Comparison of ENCODE assay signal across 15 cellular contexts in genomic region chr7:1809070-1809469, GRCh38.
DNase-seq lines count a peak whose midpoint lies in the region; ATAC-seq, FAIRE-seq and TF ChIP-seq lines count a peak whose summit lies in the region.
"Had no signal": no experiment of that assay in that cellular context is flagged by ENCODE, and none has a peak within 500 bp of the region (broad histone marks: within the 10 kb centered on the region; RNA-seq: fewer than 3 reads in every experiment).

No MANE protein-coding gene starts in this region.

- H3K4me3 ChIP-seq in kidney (ENCODE audit: low read length in 2 of 2) (no peak overlapping the region), sigmoid colon (no peak overlapping the region)
- H3K4me3 ChIP-seq: GM12878, GM23338 had no signal

- no peak overlapping the region for H3K4me3 Mint-ChIP-seq in activated CD8-positive, alpha-beta memory T cell treated with anti-CD3 and anti-CD28 coated beads, Interleukin-2, amount 10 ng/mL, durations not matched to agents 7 days and 5 days
- H3K4me3 Mint-ChIP-seq: B cell; CD4-positive, alpha-beta memory T cell; GM23338; H9 had no signal

- TF ChIP-seq POLR2A in sigmoid colon (IDR thresholded peaks at IDR 0.05), result no peak

- no peak for FAIRE-seq in kidney (lab: Jason Lieb, UNC)
- FAIRE-seq: GM12878, GM18507 had no signal

- H3K4me1 Mint-ChIP-seq in activated CD8-positive, alpha-beta memory T cell treated with anti-CD3 and anti-CD28 coated beads, Interleukin-2, amount 10 ng/mL, durations not matched to agents 7 days and 5 days, result no peaks in the 10 kb centered on the region
- H3K4me1 Mint-ChIP-seq: B cell had no signal

- H3K27me3 Mint-ChIP-seq in activated CD8-positive, alpha-beta memory T cell treated with anti-CD3 and anti-CD28 coated beads, Interleukin-2, amount 10 ng/mL, durations not matched to agents 7 days and 5 days, result no peaks in the 10 kb centered on the region

- H3K36me3 Mint-ChIP-seq in activated CD8-positive, alpha-beta memory T cell treated with anti-CD3 and anti-CD28 coated beads, Interleukin-2, amount 10 ng/mL, durations not matched to agents 7 days and 5 days, result no peaks in the 10 kb centered on the region

- intact Hi-C loops in kidney (cut with DNase I), result no loop called here
- intact Hi-C loops in sigmoid colon (cut with DNase I), result no loop called here

- no peak for ATAC-seq in activated CD8-positive, alpha-beta memory T cell treated with anti-CD3 and anti-CD28 coated beads, Interleukin-2, amount 10 ng/mL, durations not matched to agents 7 days and 5 days
- no peak for ATAC-seq in omental fat pad (ENCODE audit: low FRiP score)
- ATAC-seq in HG02588 (IDR thresholded peaks at IDR 0.05; ENCODE audit: unreplicated experiment), result no peak
- ATAC-seq: GM12878, GM23338 had no signal

- peak; percentile 25 for DNase-seq in activated CD8-positive, alpha-beta memory T cell treated with anti-CD3 and anti-CD28 coated beads, Interleukin-2, amount 10 ng/mL, durations not matched to agents 7 days and 5 days
- no peak for DNase-seq in activated CD8-positive, alpha-beta memory T cell treated with anti-CD3 and anti-CD28 coated beads, Interleukin-2, amount 50 U/mL, for 4 hours
- DNase-seq in kidney, result peak; percentile 24
- peak; percentile 38 for DNase-seq in sigmoid colon
- DNase-seq in ureter (ENCODE audit: low spot score), result peak; percentile 18
- DNase-seq in omental fat pad (ENCODE audit: low spot score), result no peak
- DNase-seq: C1 segment of cervical spinal cord; CD4-positive, alpha-beta memory T cell; DMS79; H9 had no signal

- no peak for TF ChIP-seq EP300 in sigmoid colon (IDR thresholded peaks at IDR 0.05)

- H3K4me1 ChIP-seq in kidney (ENCODE audit: control insufficient read depth in 1 of 2, insufficient read depth in 1 of 2, low read depth in 1 of 2, low read length in 2 of 2) (no peaks in the 10 kb centered on the region), sigmoid colon (peaks cover 0 to 17% (median 10%) of the 10 kb centered on the region in 4 donors)

- no peak for TF ChIP-seq CTCF in kidney (IDR thresholded peaks at IDR 0.05; ENCODE audit: borderline replicate concordance, extremely low read depth, insufficient read depth)
- TF ChIP-seq CTCF in sigmoid colon (IDR thresholded peaks at IDR 0.05), result no peak
- no peak for TF ChIP-seq CTCF in omental fat pad (IDR thresholded peaks at IDR 0.05)

- H3K9ac ChIP-seq in kidney (ENCODE audit: low read length in 2 of 2), result no peak overlapping the region

- no peaks in the 10 kb centered on the region for H3K9me3 Mint-ChIP-seq in activated CD8-positive, alpha-beta memory T cell treated with anti-CD3 and anti-CD28 coated beads, Interleukin-2, amount 10 ng/mL, durations not matched to agents 7 days and 5 days (ENCODE audit: low read depth)
- H3K9me3 Mint-ChIP-seq: CD4-positive, alpha-beta memory T cell had no signal

- H3K27ac Mint-ChIP-seq in activated CD8-positive, alpha-beta memory T cell treated with anti-CD3 and anti-CD28 coated beads, Interleukin-2, amount 10 ng/mL, durations not matched to agents 7 days and 5 days, result no peak overlapping the region
- H3K27ac Mint-ChIP-seq: B cell, GM23338, H9 had no signal

- H3K27me3 ChIP-seq in sigmoid colon, result no peaks in the 10 kb centered on the region

- CTCF ChIA-PET in activated CD8-positive, alpha-beta memory T cell treated with anti-CD3 and anti-CD28 coated beads, Interleukin-2, amount 10 ng/mL, durations not matched to agents 7 days and 5 days (lab: Charles Lee), result no interaction called here

- WGBS in sigmoid colon, 2 donors, result 89% methylated on average over 7 of the region's 7 CpGs

- H3K36me3 ChIP-seq in kidney (ENCODE audit: control insufficient read depth in 1 of 2, insufficient read depth in 2 of 2, low read length in 2 of 2) (no peaks in the 10 kb centered on the region), sigmoid colon (no peaks in the 10 kb centered on the region)

- H3K27ac ChIP-seq in kidney (ENCODE audit: low read depth in 2 of 2, low read length in 2 of 2) (no peak overlapping the region), sigmoid colon (no peak overlapping the region)

- H3K9me3 ChIP-seq in kidney (ENCODE audit: control insufficient read depth in 1 of 2, low read length in 2 of 2) (no peaks in the 10 kb centered on the region), sigmoid colon (no peaks in the 10 kb centered on the region)

Comparison
In these comparisons a context has a peak if more than half of its experiments do, and no peak if none do; other contexts are left out.
1. DNase-seq: peak in activated CD8-positive, alpha-beta memory T cell treated with anti-CD3 and anti-CD28 coated beads, Interleukin-2, amount 10 ng/mL, durations not matched to agents 7 days and 5 days (single experiment), kidney (single experiment), sigmoid colon (single experiment) and ureter (single experiment); none in activated CD8-positive, alpha-beta memory T cell treated with anti-CD3 and anti-CD28 coated beads, Interleukin-2, amount 50 U/mL, for 4 hours (single experiment) and omental fat pad (single experiment).